Comparison of ENCODE assay signal across 8 cellular contexts in genomic region chr20:2101057-2101934, GRCh38. TPM values are rescaled to one million over a fixed set of nuclear protein-coding genes. Genes with fewer than 3 reads are reported as not detected.
DNase-seq lines count a peak whose midpoint lies in the region; ATAC-seq and TF ChIP-seq lines count a peak whose summit lies in the region.

TSS of gene STK35 (plus strand) at chr20:2101827. CDS start at chr20:2101882, 55 bp downstream.

- H3K9me3 Mint-ChIP-seq in memory B cell = no peaks in the 10 kb centered on the region

- no peaks in the 10 kb centered on the region for H3K27me3 Mint-ChIP-seq in memory B cell

- DNase-seq in NCI-H1417 treated with DMSO at 0.1 percent for 48 hours (lab: John Stamatoyannopoulos, UW) = peak; percentile 67
- DNase-seq in dermis blood vessel endothelial cell = no peak
- DNase-seq in memory B cell (ENCODE audit: low spot score in 2 of 2) = no peak
- peak; percentile 55 to 62 for DNase-seq in stimulated activated CD8-positive, alpha-beta memory T cell treated with anti-CD3 and anti-CD28 coated beads, Interleukin-7, amount 100 ng/mL, for 48 hours (ENCODE audit: extremely low read depth in 1 of 2, low read depth in 1 of 2)

- peaks cover 5% of the 10 kb centered on the region for H3K36me3 Mint-ChIP-seq in memory B cell

- H3K4me3 Mint-ChIP-seq in memory B cell = peak within 1 kb of the TSS; percentile 93

- H3K27ac ChIP-seq in 22Rv1 = peak within 1 kb of the TSS; percentile 97

- TF ChIP-seq CTCF in 22Rv1 (IDR thresholded peaks at IDR 0.05) (no peak), WI38 (IDR thresholded peaks at IDR 0.05; ENCODE audit: low read depth, low read length) (no peak)

- H3K4me3 ChIP-seq in WI38 (ENCODE audit: low read depth, low read length) = peak within 1 kb of the TSS; percentile 92

- peaks cover 21% of the 10 kb centered on the region for H3K4me1 Mint-ChIP-seq in memory B cell

- ATAC-seq in GM18502 (IDR thresholded peaks at IDR 0.05; ENCODE audit: poor library complexity, unreplicated experiment) (peak; percentile 53), HG02885 (IDR thresholded peaks at IDR 0.05; ENCODE audit: poor library complexity, unreplicated experiment) (peak; percentile 48), memory B cell (ENCODE audit: low read depth) (peak; percentile 14)

- peak within 1 kb of the TSS; percentile 100 for H3K27ac Mint-ChIP-seq in memory B cell

RNA-seq across cellular contexts. Expression of gene STK35, which starts in this region (rescaled TPM):
- total RNA-seq in dermis blood vessel endothelial cell = 27.2 and 30.8 TPM in 2 replicates

Comparison
In these comparisons a context has a peak if more than half of its experiments do, and no peak if none do; other contexts are left out.
1. DNase-seq: peak in NCI-H1417 treated with DMSO at 0.1 percent for 48 hours (single experiment) and stimulated activated CD8-positive, alpha-beta memory T cell treated with anti-CD3 and anti-CD28 coated beads, Interleukin-7, amount 100 ng/mL, for 48 hours (2 of 2); none in dermis blood vessel endothelial cell (single experiment) and memory B cell (0 of 2).
2. Peak in every context shown above with its lines, with median percentiles within 50 percentile points of each other: ATAC-seq.